13 cellular contexts compared by ENCODE assay signal in the genomic region with DNA sequence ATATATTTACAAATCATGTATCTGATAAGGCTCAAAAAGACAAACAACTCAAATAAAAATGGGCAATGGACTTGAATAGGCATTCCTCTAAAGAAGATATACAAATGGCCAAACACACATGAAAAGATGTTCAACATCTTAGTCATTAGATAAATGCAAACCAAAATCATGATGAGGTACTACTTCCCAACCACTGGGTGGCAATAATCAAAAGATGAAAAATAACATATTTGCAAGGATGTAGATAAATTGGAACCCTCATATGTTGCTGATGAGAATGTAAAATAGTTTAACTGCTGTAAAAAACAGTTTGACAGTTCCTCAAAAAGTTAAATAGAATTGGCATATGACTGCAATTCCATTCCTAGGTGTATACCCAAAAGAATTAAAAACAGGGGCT.
DNase-seq lines count a peak whose midpoint lies in the region; ATAC-seq, FAIRE-seq and TF ChIP-seq lines count a peak whose summit lies in the region.
"Had no signal": no experiment of that assay in that cellular context is flagged by ENCODE, and none has a peak within 500 bp of the region (broad histone marks: within the 10 kb centered on the region; RNA-seq: fewer than 3 reads in every experiment).

No MANE protein-coding gene starts in this region.

- H3K9me3 ChIP-seq in left ventricle myocardium inferior (replicated peaks) (no peaks in the 10 kb centered on the region), gastroesophageal sphincter (peaks cover 0 to 9% (median 0%) of the 10 kb centered on the region in 3 donors)

- H3K4me3 ChIP-seq in left ventricle myocardium inferior = no peak overlapping the region
- no peak overlapping the region for H3K4me3 ChIP-seq in fibroblast of mammary gland (ENCODE audit: control insufficient read depth, low read depth, low read length)
- H3K4me3 ChIP-seq in gastroesophageal sphincter = no peak overlapping the region

- DNase-seq in left ventricle myocardium inferior = no peak
- no peak for DNase-seq in left cardiac atrium
- DNase-seq in RKO (ENCODE audit: low spot score) = peak; percentile 51
- peak; percentile 42 for DNase-seq in fibroblast of mammary gland (ENCODE audit: low read depth)
- no peak for DNase-seq in HPDE6-E6E7 (ENCODE audit: extremely low spot score)
- DNase-seq in GM19239 (ENCODE audit: insufficient read length, low spot score) = no peak
- DNase-seq: head of caudate nucleus, naive B cell, NCI-H2029 had no signal

- peaks cover 11% of the 10 kb centered on the region for H3K4me1 ChIP-seq in left ventricle myocardium inferior
- H3K4me1 ChIP-seq in gastroesophageal sphincter = no peaks in the 10 kb centered on the region

- H3K27me3 ChIP-seq in left ventricle myocardium inferior (ENCODE audit: low read depth) (no peaks in the 10 kb centered on the region), gastroesophageal sphincter (no peaks in the 10 kb centered on the region)

- TF ChIP-seq EP300 in gastroesophageal sphincter (IDR thresholded peaks at IDR 0.05) = no peak

- TF ChIP-seq CTCF in left ventricle myocardium inferior (IDR thresholded peaks at IDR 0.05; ENCODE audit: borderline replicate concordance) = peak; percentile 27
- TF ChIP-seq CTCF in fibroblast of mammary gland (conservative IDR thresholded peaks at IDR 0.05; ENCODE audit: control insufficient read depth, insufficient read depth, low read depth, low read length) = peak; percentile 43
- TF ChIP-seq CTCF in gastroesophageal sphincter (IDR thresholded peaks at IDR 0.05) = no peak

- H3K36me3 ChIP-seq in left ventricle myocardium inferior = no peaks in the 10 kb centered on the region
- no peaks in the 10 kb centered on the region for H3K36me3 ChIP-seq in gastroesophageal sphincter

- no peak for ATAC-seq in left cardiac atrium
- no peak for ATAC-seq in GM18909 (IDR thresholded peaks at IDR 0.05; ENCODE audit: poor library complexity, unreplicated experiment)
- no peak for ATAC-seq in gastroesophageal sphincter
- ATAC-seq: activated T-helper 17 cell treated with anti-CD3 and anti-CD28 coated beads, Interleukin-2, amount 50 U/mL, for 72 hours; Right ventricle myocardium inferior had no signal

- intact Hi-C loops in left ventricle myocardium inferior (cut with micrococcal nuclease) (no loop called here), left cardiac atrium (cut with DNase I) (no loop called here)

- no peak for FAIRE-seq in GM19239 (lab: Jason Lieb, UNC)

- no peak overlapping the region for H3K27ac ChIP-seq in left ventricle myocardium inferior (replicated peaks)
- H3K27ac ChIP-seq in gastroesophageal sphincter = no peak overlapping the region

- no peak for TF ChIP-seq POLR2A in gastroesophageal sphincter (IDR thresholded peaks at IDR 0.05)

Comparison
In these comparisons a context has a peak if more than half of its experiments do, and no peak if none do; other contexts are left out.
1. DNase-seq: peak in RKO (single experiment) and fibroblast of mammary gland (single experiment); none in left ventricle myocardium inferior (single experiment), left cardiac atrium (single experiment), HPDE6-E6E7 (single experiment) and GM19239 (single experiment).
2. CTCF ChIP-seq: peak in left ventricle myocardium inferior (single experiment) and fibroblast of mammary gland (single experiment); none in gastroesophageal sphincter (0 of 4).